In genomic region chr10:113382691-113383090, GRCh38 we compare ENCODE assay signal across 14 cellular contexts.
A peak's percentile ranks its signal among the peaks of the same experiment; 100 is the strongest.
DNase-seq lines count a peak whose midpoint lies in the region; ATAC-seq and TF ChIP-seq lines count a peak whose summit lies in the region.
"Had no signal": no experiment of that assay in that cellular context is flagged by ENCODE, and none has a peak within 500 bp of the region (broad histone marks: within the 10 kb centered on the region; RNA-seq: fewer than 3 reads in every experiment).

No MANE protein-coding gene starts in this region.

- peaks cover 0 to 33% (median 5%) of the 10 kb centered on the region in 12 donors for H3K4me1 ChIP-seq in heart left ventricle
- H3K4me1 ChIP-seq in right cardiac atrium (ENCODE audit: control insufficient read depth, insufficient read depth, low read length) = no peaks in the 10 kb centered on the region
- H3K4me1 ChIP-seq in adrenal gland (replicated peaks in 1 of 2) = peaks cover 6 to 33% of the 10 kb centered on the region in 2 donors
- H3K4me1 ChIP-seq in upper lobe of right lung = peaks cover 33% of the 10 kb centered on the region
- peaks cover 0 to 4% of the 10 kb centered on the region in 2 donors for H3K4me1 ChIP-seq in gastrocnemius medialis

- DNase-seq in heart left ventricle (no peak), right cardiac atrium (no peak), adrenal gland (no peak), naive B cell (no peak), upper lobe of right lung (no peak), NCI-H446 (lab: John Stamatoyannopoulos, UW) (no peak), gastrocnemius medialis (no peak), head of caudate nucleus (no peak)
- DNase-seq: activated T-cell treated with anti-CD3 and anti-CD28 coated beads, Interleukin-2, amount 50 U/mL, for 48 hours; endodermal cell had no signal

- 67 to 76% (median 71%) methylated on average over 3 of the region's 3 CpGs for WGBS in heart left ventricle, 4 donors
- 58% methylated on average over 3 of the region's 3 CpGs for WGBS in right cardiac atrium
- 63 to 71% (median 68%) methylated on average over 3 of the region's 3 CpGs for WGBS in adrenal gland, 4 donors

- H3K36me3 ChIP-seq in heart left ventricle = no peaks in the 10 kb centered on the region
- H3K36me3 ChIP-seq in adrenal gland (replicated peaks in 1 of 2) = no peaks in the 10 kb centered on the region
- H3K36me3 ChIP-seq in upper lobe of right lung = no peaks in the 10 kb centered on the region
- no peaks in the 10 kb centered on the region for H3K36me3 ChIP-seq in gastrocnemius medialis
- H3K36me3 ChIP-seq: neutrophil had no signal

- in situ Hi-C loops in gastrocnemius medialis (cut with MboI; ENCODE audit: low sequenced_read_pairs in 4 of 4) = loop anchor here in 3 of 4 donors (10.0 to 25.0 kb wide), 4 partner anchors 245 to 820 kb away; no protein-coding TSS in a partner anchor

- H3K27me3 Mint-ChIP-seq in naive B cell = peaks cover 0 to 21% (median 4%) of the 10 kb centered on the region in 3 donors

- ATAC-seq in heart left ventricle = no peak
- ATAC-seq in right cardiac atrium = no peak
- no peak for ATAC-seq in naive B cell (ENCODE audit: low read depth in 2 of 2)
- ATAC-seq in upper lobe of right lung = no peak
- ATAC-seq in gastrocnemius medialis = no peak
- ATAC-seq: left lobe of liver had no signal

- H3K4me3 Mint-ChIP-seq in naive B cell = peak overlapping the region in 7 of 8 donors; percentile 4 to 86 (median 75)
- H3K4me3 Mint-ChIP-seq: endodermal cell had no signal

- H3K9me3 ChIP-seq in heart left ventricle (no peaks in the 10 kb centered on the region), right cardiac atrium (ENCODE audit: control insufficient read depth, low read length) (no peaks in the 10 kb centered on the region), adrenal gland (replicated peaks in 1 of 3) (no peaks in the 10 kb centered on the region), upper lobe of right lung (no peaks in the 10 kb centered on the region), gastrocnemius medialis (no peaks in the 10 kb centered on the region)
- H3K9me3 ChIP-seq: neutrophil had no signal

- no peaks in the 10 kb centered on the region for H3K9me3 Mint-ChIP-seq in naive B cell
- H3K9me3 Mint-ChIP-seq: endodermal cell had no signal

- H3K27ac ChIP-seq in heart left ventricle (peak overlapping the region in 10 of 12 donors; percentile 32 to 81 (median 62)), right cardiac atrium (ENCODE audit: low read length) (no peak overlapping the region), adrenal gland (peak overlapping the region in 3 of 5 donors; percentile 24 to 78 (median 50)), upper lobe of right lung (peak overlapping the region; percentile 71), gastrocnemius medialis (peak overlapping the region in 2 of 4 donors; percentile 32 to 72)
- H3K27ac ChIP-seq: neutrophil had no signal

- H3K4me3 ChIP-seq in heart left ventricle (peak overlapping the region in 3 of 12 donors; percentile 32 to 52 (median 44)), right cardiac atrium (ENCODE audit: low read length) (no peak overlapping the region), adrenal gland (no peak overlapping the region), upper lobe of right lung (peak overlapping the region; percentile 40), gastrocnemius medialis (no peak overlapping the region)
- H3K4me3 ChIP-seq: hepatocyte had no signal

- no peaks in the 10 kb centered on the region for H3K36me3 Mint-ChIP-seq in naive B cell
- H3K36me3 Mint-ChIP-seq: brain had no signal

- TF ChIP-seq POLR2A in heart left ventricle (IDR thresholded peaks at IDR 0.05) = no peak
- TF ChIP-seq POLR2A in adrenal gland (IDR thresholded peaks at IDR 0.05) = no peak
- TF ChIP-seq POLR2A in gastrocnemius medialis (IDR thresholded peaks at IDR 0.05) = no peak

- H3K27me3 ChIP-seq in heart left ventricle (no peaks in the 10 kb centered on the region), right cardiac atrium (ENCODE audit: control insufficient read depth, insufficient read depth) (no peaks in the 10 kb centered on the region), adrenal gland (no peaks in the 10 kb centered on the region), upper lobe of right lung (no peaks in the 10 kb centered on the region), gastrocnemius medialis (no peaks in the 10 kb centered on the region)
- H3K27me3 ChIP-seq: hepatocyte had no signal

- H3K27ac Mint-ChIP-seq in naive B cell = peak overlapping the region in 3 of 6 donors; percentile 3 to 70 (median 53)
- H3K27ac Mint-ChIP-seq: endodermal cell had no signal

- intact Hi-C loops in heart left ventricle (cut with DNase I) = loop anchor here (5.0 to 10.0 kb wide), 12 partner anchors 180 to 908 kb away; partner anchors contain the start of gene TCF7L2 (in 1 of the 10)
- intact Hi-C loops in right cardiac atrium (cut with DNase I) = loop anchor here in 3 of 4 donors (5.0 to 10.0 kb wide), 6 partner anchors 208 to 908 kb away; no protein-coding TSS in a partner anchor
- intact Hi-C loops in adrenal gland (cut with DNase I) = loop anchor here in 1 of 2 donors (10.0 kb wide), 4 partner anchors 142 to 908 kb away; no protein-coding TSS in a partner anchor
- intact Hi-C loops in upper lobe of right lung (cut with DNase I) = loop anchor here (5.0 kb wide), 1 partner anchor 140 kb away; no protein-coding TSS in a partner anchor
- intact Hi-C loops in gastrocnemius medialis (cut with DNase I; ENCODE audit: low total_unique reads) = loop anchor here (10.0 kb wide), 1 partner anchor 658 kb away; no protein-coding TSS in a partner anchor
- intact Hi-C loops in head of caudate nucleus (cut with DNase I) = loop anchor here (10.0 kb wide), 1 partner anchor 908 kb away; no protein-coding TSS in a partner anchor

- H3K4me1 Mint-ChIP-seq in naive B cell = peaks cover 14 to 24% (median 20%) of the 10 kb centered on the region in 3 donors

- TF ChIP-seq CTCF in heart left ventricle (IDR thresholded peaks at IDR 0.05) (no peak), adrenal gland (IDR thresholded peaks at IDR 0.05) (no peak), upper lobe of right lung (IDR thresholded peaks at IDR 0.05) (no peak), gastrocnemius medialis (IDR thresholded peaks at IDR 0.05 in 4 of 5, conservative IDR thresholded peaks at IDR 0.05 in 1 of 5) (no peak)
